12 cellular contexts compared by ENCODE assay signal in the genomic region with DNA sequence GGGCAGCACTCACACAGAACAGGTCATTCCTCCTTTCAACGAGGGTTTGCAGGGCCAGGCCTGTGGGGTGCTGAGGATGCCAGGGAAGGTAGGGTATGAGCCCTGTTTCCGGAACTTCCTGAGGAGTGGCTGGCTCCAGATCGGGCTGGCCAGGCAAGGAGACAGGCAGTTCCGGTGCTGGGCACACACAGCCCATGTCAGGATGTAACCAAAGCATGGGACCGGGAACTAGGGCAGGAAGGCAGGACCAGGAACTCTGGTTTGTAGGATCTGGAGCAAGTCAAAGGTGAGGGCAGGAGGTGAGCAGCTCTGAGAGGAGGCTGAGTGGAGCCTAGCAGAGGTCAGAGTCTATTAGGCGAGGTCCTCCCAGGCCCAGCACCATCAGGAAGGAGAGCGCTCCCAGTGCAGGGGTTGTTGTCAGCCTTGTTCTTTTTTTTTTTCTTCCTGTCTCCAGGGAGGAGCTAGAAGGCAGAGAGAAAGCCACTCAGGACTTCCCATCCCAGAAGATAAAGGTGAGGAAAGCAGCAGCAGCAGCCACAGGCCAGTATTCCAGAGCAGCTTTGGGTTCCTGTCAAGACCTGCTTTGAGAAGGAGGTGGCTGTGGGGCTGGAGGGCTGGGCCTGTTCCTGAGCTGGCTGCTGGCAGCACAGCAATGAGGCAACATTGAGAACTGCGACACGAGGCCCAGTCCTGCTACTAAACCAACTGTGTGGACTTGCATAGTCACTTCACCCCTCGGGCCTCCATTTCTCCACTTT. TPM values are rescaled to one million over a fixed set of nuclear protein-coding genes. Genes with fewer than 3 reads are reported as not detected.
DNase-seq lines count a peak whose midpoint lies in the region; ATAC-seq, FAIRE-seq and TF ChIP-seq lines count a peak whose summit lies in the region.
"Had no signal": no experiment of that assay in that cellular context is flagged by ENCODE, and none has a peak within 500 bp of the region (broad histone marks: within the 10 kb centered on the region; RNA-seq: fewer than 3 reads in every experiment).

No MANE protein-coding gene starts in this region.

- H3K4me3 ChIP-seq in K562 (no peak overlapping the region), liver (ENCODE audit: low read depth in 1 of 3, low read length in 3 of 3) (no peak overlapping the region), upper lobe of left lung (no peak overlapping the region), tibial nerve (no peak overlapping the region)
- H3K4me3 ChIP-seq: SJSA1 had no signal

- DNase-seq in SKM-1 treated with dmso at 0.1 percent for 144 hours (lab: John Stamatoyannopoulos, UW; ENCODE audit: unreplicated experiment): peak; percentile 19
- DNase-seq in SKM-1 (lab: John Stamatoyannopoulos, UW; ENCODE audit: unreplicated experiment): no peak
- no peak for DNase-seq in K562 (ENCODE audit: extremely low read depth in 1 of 4, low spot score in 3 of 4)
- no peak for DNase-seq in upper lobe of left lung
- DNase-seq in tibial nerve (ENCODE audit: low spot score in 2 of 2): no peak
- DNase-seq: activated CD4-positive, alpha-beta T cell treated with anti-CD3 and anti-CD28 coated beads, Interleukin-2, amount 10 ng/mL, durations not matched to agents 7 days and 5 days; caudate nucleus had no signal

- TF ChIP-seq RAD21 in K562 (CRISPR knock-in tag; conservative IDR thresholded peaks at IDR 0.05 in 1 of 2, IDR thresholded peaks at IDR 0.05 in 1 of 2) (no peak), liver (IDR thresholded peaks at IDR 0.05) (no peak)

- H4K20me1 ChIP-seq in K562 (replicated peaks; ENCODE audit: control insufficient read depth, insufficient read depth, low read length): no peaks in the 10 kb centered on the region

- H3K36me3 ChIP-seq in K562 (ENCODE audit: control insufficient read depth, insufficient read depth, low read length) (no peaks in the 10 kb centered on the region), liver (ENCODE audit: control insufficient read depth in 4 of 4, insufficient read depth in 3 of 4, low read depth in 1 of 4, low read length in 3 of 4) (no peaks in the 10 kb centered on the region), upper lobe of left lung (no peaks in the 10 kb centered on the region), tibial nerve (peaks cover 0 to 47% (median 0%) of the 10 kb centered on the region in 3 donors)
- H3K36me3 ChIP-seq: SJSA1 had no signal

- TF ChIP-seq CTCF in K562 (IDR thresholded peaks at IDR 0.05 in 2 of 3, conservative IDR thresholded peaks at IDR 0.05 in 1 of 3; ENCODE audit: insufficient read depth in 2 of 3, low read depth in 1 of 3, low read length in 3 of 3) (no peak), liver (IDR thresholded peaks at IDR 0.05; ENCODE audit: low read depth, low read length, missing input control) (no peak), upper lobe of left lung (IDR thresholded peaks at IDR 0.05) (no peak), tibial nerve (IDR thresholded peaks at IDR 0.05) (no peak)

- intact Hi-C loops in K562 (cut with micrococcal nuclease): no loop called here

- ATAC-seq in K562: peak; percentile 50; the same call in 2 of the 3 replicates
- ATAC-seq in upper lobe of left lung (ENCODE audit: low FRiP score in 2 of 2): no peak
- no peak for ATAC-seq in HG02970 (IDR thresholded peaks at IDR 0.05; ENCODE audit: low FRiP score, unreplicated experiment)
- no peak for ATAC-seq in HG03045 (IDR thresholded peaks at IDR 0.05; ENCODE audit: unreplicated experiment)

- no peak overlapping the region for H3K4me2 ChIP-seq in K562 (ENCODE audit: insufficient read depth, low read length)
- H3K4me2 ChIP-seq: KMS-11 had no signal

- peak overlapping the region; percentile 51 for H2AFZ ChIP-seq in K562 (ENCODE audit: low read depth, low read length)

- no peaks in the 10 kb centered on the region for H3K27me3 ChIP-seq in K562 (ENCODE audit: control insufficient read depth in 2 of 2, insufficient read depth in 2 of 2, low read length in 2 of 2)
- no peaks in the 10 kb centered on the region for H3K27me3 ChIP-seq in liver (ENCODE audit: control insufficient read depth in 4 of 4, insufficient read depth in 4 of 4, low read length in 3 of 4)
- no peaks in the 10 kb centered on the region for H3K27me3 ChIP-seq in upper lobe of left lung
- no peaks in the 10 kb centered on the region for H3K27me3 ChIP-seq in tibial nerve
- H3K27me3 ChIP-seq: SJSA1 had no signal

- in situ Hi-C loops in K562 (cut with MboI): no loop called here

- H3K9me1 ChIP-seq in K562 (ENCODE audit: control insufficient read depth, insufficient read depth, low read length): no peaks in the 10 kb centered on the region

- no peaks in the 10 kb centered on the region for H3K9me3 ChIP-seq in K562 (replicated peaks; ENCODE audit: control insufficient read depth, insufficient read depth, low read depth, low read length)
- no peaks in the 10 kb centered on the region for H3K9me3 ChIP-seq in liver (ENCODE audit: control insufficient read depth in 4 of 4, low read length in 3 of 4)
- no peaks in the 10 kb centered on the region for H3K9me3 ChIP-seq in upper lobe of left lung
- H3K9me3 ChIP-seq in tibial nerve: no peaks in the 10 kb centered on the region
- H3K9me3 ChIP-seq: SJSA1 had no signal

- TF ChIP-seq POLR2A in K562 (conservative IDR thresholded peaks at IDR 0.05) (no peak), upper lobe of left lung (IDR thresholded peaks at IDR 0.05) (no peak), tibial nerve (IDR thresholded peaks at IDR 0.05) (no peak)

- no peaks in the 10 kb centered on the region for H3K79me2 ChIP-seq in K562 (ENCODE audit: control insufficient read depth, insufficient read depth, low read length)

- no peak for FAIRE-seq in K562 (lab: Jason Lieb, UNC)

- TF ChIP-seq EP300 in K562 (IDR thresholded peaks at IDR 0.05; ENCODE audit: low read length): no peak
- TF ChIP-seq EP300 in upper lobe of left lung (IDR thresholded peaks at IDR 0.05): peak in 3 of 4 donors; percentile 21 to 24 (median 22)
- no peak for TF ChIP-seq EP300 in tibial nerve (IDR thresholded peaks at IDR 0.05)

- H3K27ac ChIP-seq in K562 (ENCODE audit: extremely low read depth, low read depth, low read length) (no peak overlapping the region), liver (ENCODE audit: low read depth in 1 of 2, low read length in 2 of 2) (no peak overlapping the region), upper lobe of left lung (peak overlapping the region; percentile 34 to 65 (median 56)), tibial nerve (peak overlapping the region in 1 of 4 donors; percentile 40)
- H3K27ac ChIP-seq: KMS-11, SJSA1 had no signal

- H3K9ac ChIP-seq in K562 (ENCODE audit: insufficient read depth in 1 of 2, low read depth in 2 of 2, low read length in 2 of 2): peak overlapping the region in 1 of 2 experiments; percentile 64; a peak in 2 of 4 replicates
- H3K9ac ChIP-seq in liver (ENCODE audit: low read depth in 1 of 2, low read length in 2 of 2): no peak overlapping the region
- H3K9ac ChIP-seq: KMS-11 had no signal

- BruUV-seq in K562 (replicated peaks; lab: Mats Ljungman, UMichigan): no TSS peak

- 53% methylated on average over 9 of the region's 10 CpGs for WGBS in K562 (ENCODE audit: insufficient coverage, low coverage, missing lambda C conversion rate)
- WGBS in liver: 77% methylated on average over 10 of the region's 10 CpGs
- 58 to 74% methylated on average over 5 to 10 of the region's 10 CpGs for WGBS in upper lobe of left lung, 2 donors
- WGBS in tibial nerve, 2 donors: 75 to 80% methylated on average over 10 of the region's 10 CpGs

- POLR2A ChIA-PET in K562 (lab: Yijun Ruan, JAX): interaction anchor here (0.7 kb wide), 1 partner anchor 42 kb away, joined by 3 read pairs; a partner anchor contains a TSS

- H3K4me1 ChIP-seq in K562 (replicated peaks in 1 of 2; ENCODE audit: control insufficient read depth in 2 of 2, insufficient read depth in 2 of 2, low read length in 2 of 2) (no peaks in the 10 kb centered on the region; a peak in 1 of 5 replicates), liver (ENCODE audit: control insufficient read depth in 4 of 4, insufficient read depth in 4 of 4, low read length in 3 of 4) (no peaks in the 10 kb centered on the region), upper lobe of left lung (peaks cover 3 to 10% (median 4%) of the 10 kb centered on the region in 4 donors), tibial nerve (peaks cover 0 to 4% (median 0%) of the 10 kb centered on the region in 4 donors)
- H3K4me1 ChIP-seq: SJSA1 had no signal

- CTCF ChIA-PET in K562 (lab: Yijun Ruan, JAX; ENCODE audit: low intra/inter-chr PET ratio): no interaction called here

TF ChIP-seq in K562, 482 proteins besides CTCF, POLR2A, EP300 and RAD21 (continues in another document):
- no peak for TF ChIP-seq SMARCC2 (IDR thresholded peaks at IDR 0.05; ENCODE audit: low read depth)
- TF ChIP-seq ZNF232 (CRISPR knock-in tag; IDR thresholded peaks at IDR 0.05): no peak

TF ChIP-seq in liver, 16 proteins besides CTCF, POLR2A, EP300 and RAD21:
- peak; percentile 10 for TF ChIP-seq SP1 (IDR thresholded peaks at IDR 0.05)
- TF ChIP-seq TAF1 (conservative IDR thresholded peaks at IDR 0.05): no peak
- TF ChIP-seq, protein P1, sequence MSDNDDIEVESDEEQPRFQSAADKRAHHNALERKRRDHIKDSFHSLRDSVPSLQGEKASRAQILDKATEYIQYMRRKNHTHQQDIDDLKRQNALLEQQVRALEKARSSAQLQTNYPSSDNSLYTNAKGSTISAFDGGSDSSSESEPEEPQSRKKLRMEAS (IDR thresholded peaks at IDR 0.05): no peak
- peak; percentile 86 for TF ChIP-seq NR2F2 (IDR thresholded peaks at IDR 0.05)
- no peak for TF ChIP-seq FOXA1 (IDR thresholded peaks at IDR 0.05)

RNA-seq across cellular contexts. Expression of a gene that starts 49.0 kb away (rescaled TPM):
- 17.5 and 53.7 TPM in 2 replicates for total RNA-seq in K562 (2011; cell fraction: chromatin; rRNA removed; ENCODE audit: low replicate concordance)
- 9.3 and 11.4 TPM in 2 replicates for total RNA-seq in K562 (2011; cell fraction: nucleolus; rRNA removed)
- total RNA-seq in K562 (2011; cell fraction: nucleoplasm; rRNA removed): 25.7 and 35.0 TPM in 2 replicates
- total RNA-seq in K562 (2014; rRNA removed): 5.2 and 7.4 TPM in 2 replicates
- 11.0 and 11.1 TPM in 2 replicates for total RNA-seq in K562 (2014; rRNA removed; fragmentation: Illumina TruSeq; extraction: Trizol)
- 8.6 and 9.6 TPM in 2 replicates for total RNA-seq in K562 (2015; rRNA removed; fragmentation: Illumina TruSeq; extraction: Trizol)
- 8.8 and 9.4 TPM in 2 replicates for total RNA-seq in K562 (2021)
- 15.9 and 23.0 TPM in 2 replicates for polyA plus RNA-seq in K562 (2011; rRNA removed)
- polyA plus RNA-seq in K562 (2011; cell fraction: cytosol; rRNA removed): 2.3 and 4.8 TPM in 2 replicates
- 8.3 and 14.0 TPM in 2 replicates for polyA plus RNA-seq in K562 (2011; cell fraction: nucleus; rRNA removed)
- 7.3 and 8.6 TPM in 2 replicates for polyA plus RNA-seq in K562 (2012)
- 16.8 and 17.5 TPM in 2 replicates for polyA plus RNA-seq in K562 (2014; fragmentation: Illumina TruSeq; extraction: Trizol)
- 10 to 100 TPM; 13.0 to 20.1 TPM for polyA plus RNA-seq in K562 (2014; fragmentation: Nextera tagmentation; extraction: Ambion mirVana)
- 12.2 and 13.0 TPM in 2 replicates for polyA plus RNA-seq in K562 (2014; rRNA removed)
- polyA minus RNA-seq in K562 (2011; rRNA and poly(A)+ RNA removed): 14.2 and 15.6 TPM in 2 replicates
- 3.5 and 3.9 TPM in 2 replicates for polyA minus RNA-seq in K562 (2011; cell fraction: cytosol; rRNA and poly(A)+ RNA removed)
- polyA minus RNA-seq in K562 (2011; cell fraction: nucleus; rRNA and poly(A)+ RNA removed): 6.3 and 10.4 TPM in 2 replicates
- 1 to 10 TPM; 4.2 to 9.5 TPM for total RNA-seq in liver
- 1 to 10 TPM; 6.4 to 9.4 TPM for polyA plus RNA-seq in liver
- total RNA-seq in upper lobe of left lung: 10 to 100 TPM in 3 of 6 donors, 1 to 10 TPM in 3; 4.3 to 15.0 (median 8.8) TPM
- 10 to 100 TPM in 1 of 4 donors, 1 to 10 TPM in 3; 6.3 to 12.9 (median 9.0) TPM for total RNA-seq in tibial nerve

Comparison
In these comparisons a context has a peak if more than half of its experiments do, and no peak if none do; other contexts are left out.
1. H3K27ac ChIP-seq: peak in upper lobe of left lung (4 of 4); none in K562 (single experiment) and liver (0 of 2).